Comparison of ENCODE assay signal across 8 cellular contexts in genomic region chr2:197517150-197517549, GRCh38. TPM values are rescaled to one million over a fixed set of nuclear protein-coding genes. Genes with fewer than 3 reads are reported as not detected.
DNase-seq lines count a peak whose midpoint lies in the region; ATAC-seq and TF ChIP-seq lines count a peak whose summit lies in the region.
"Had no signal": no experiment of that assay in that cellular context is flagged by ENCODE, and none has a peak within 500 bp of the region (broad histone marks: within the 10 kb centered on the region; RNA-seq: fewer than 3 reads in every experiment).

No MANE protein-coding gene starts in this region.

- no peak for TF ChIP-seq CTCF in H9 (conservative IDR thresholded peaks at IDR 0.05)
- TF ChIP-seq CTCF in foreskin fibroblast (IDR thresholded peaks at IDR 0.05; ENCODE audit: low read depth, low read length) = no peak
- no peak for TF ChIP-seq CTCF in smooth muscle cell (IDR thresholded peaks at IDR 0.05; ENCODE audit: borderline replicate concordance, insufficient read depth, poor library complexity, severe bottlenecking)

- H3K23ac ChIP-seq in H9 (ENCODE audit: insufficient read length, low read depth, low read length) = no peak overlapping the region

- no peaks in the 10 kb centered on the region for H3K79me1 ChIP-seq in H9 (ENCODE audit: insufficient read depth, low read depth, low read length, poor library complexity, severe bottlenecking)

- no peaks in the 10 kb centered on the region for H3K36me3 ChIP-seq in smooth muscle cell (ENCODE audit: low read depth)

- H3K4me2 ChIP-seq in H9 (ENCODE audit: insufficient read depth, insufficient read length, low read length) (peak overlapping the region; percentile 63), smooth muscle cell (peak overlapping the region; percentile 90)

- no peak overlapping the region for H2BK15ac ChIP-seq in H9 (ENCODE audit: low read depth, low read length)

- H3K27ac ChIP-seq in H9 (ENCODE audit: insufficient read length, low read depth, low read length) (no peak overlapping the region), smooth muscle cell (ENCODE audit: low read depth) (peak overlapping the region; percentile 58)

- H3K27ac Mint-ChIP-seq in H9 = no peak overlapping the region
- H3K27ac Mint-ChIP-seq in T-helper 17 cell = peak overlapping the region; percentile 99

- no peak overlapping the region for H2AK5ac ChIP-seq in H9 (ENCODE audit: insufficient read length, low read length)

- peaks cover 7% of the 10 kb centered on the region for H3K23me2 ChIP-seq in H9 (ENCODE audit: insufficient read length, low read depth, low read length, poor library complexity, severe bottlenecking)

- H3T11ph ChIP-seq in H9 (ENCODE audit: low read length) = no peak overlapping the region

- H3K27me3 ChIP-seq in H9 (ENCODE audit: insufficient read depth, low read length) (no peaks in the 10 kb centered on the region), smooth muscle cell (ENCODE audit: low read depth) (no peaks in the 10 kb centered on the region)

- H3K27me3 Mint-ChIP-seq in H9 (ENCODE audit: low read depth) (no peaks in the 10 kb centered on the region; the same call in 1 of the 2 replicates), T-helper 17 cell (no peaks in the 10 kb centered on the region)

- H3K9ac ChIP-seq in H9 (ENCODE audit: extremely low read depth, insufficient read length, low read length) = no peak overlapping the region
- H3K9ac ChIP-seq in smooth muscle cell (ENCODE audit: low read depth) = peak overlapping the region; percentile 92

- H3K4me3 Mint-ChIP-seq in H9 = peak overlapping the region; percentile 85 to 92
- H3K4me3 Mint-ChIP-seq in T-helper 17 cell = peak overlapping the region; percentile 95

- H4K5ac ChIP-seq in H9 (ENCODE audit: insufficient read length, low read depth, low read length) = no peak overlapping the region

- WGBS in H9 (ENCODE audit: extremely low coverage, insufficient read length, low lambda C conversion rate) = no CpG with 5 or more reads among the region's 2 CpGs
- WGBS in smooth muscle cell (ENCODE audit: low lambda C conversion rate) = 71% methylated on average over 2 of the region's 2 CpGs

- H2AFZ ChIP-seq in H9 (ENCODE audit: low read length) (no peak overlapping the region), smooth muscle cell (ENCODE audit: low read depth) (no peak overlapping the region)

- H2BK120ac ChIP-seq in H9 (ENCODE audit: low read depth, low read length, poor library complexity, severe bottlenecking) = no peak overlapping the region

- DNase-seq in H9 (no peak), T-helper 17 cell (no peak), foreskin fibroblast (no peak), smooth muscle cell (lab: John Stamatoyannopoulos, UW; ENCODE audit: unreplicated experiment) (no peak), head of caudate nucleus (no peak)
- DNase-seq: SHP77 treated with DMSO at 0.1 percent for 48 hours had no signal

- no peak overlapping the region for H2BK20ac ChIP-seq in H9 (ENCODE audit: low read depth, low read length, poor library complexity, severe bottlenecking)

- H2BK5ac ChIP-seq in H9 (ENCODE audit: insufficient read length, low read length) = no peak overlapping the region

- H3K9me3 Mint-ChIP-seq in H9 = peaks cover 5 to 10% of the 10 kb centered on the region in 2 experiments

- no peak overlapping the region for H3K14ac ChIP-seq in H9 (ENCODE audit: insufficient read depth, low read length)

- 0 out of 2 replicates have a peak, but pooled peaks cover 3% of the 10 kb centered on the region for H3K4me1 ChIP-seq in H9 (ENCODE audit: insufficient read depth, low read length)
- peaks cover 18% of the 10 kb centered on the region for H3K4me1 ChIP-seq in smooth muscle cell (ENCODE audit: low read depth)

- no peak overlapping the region for H3K18ac ChIP-seq in H9 (ENCODE audit: insufficient read length, low read depth, low read length)

- no peaks in the 10 kb centered on the region for H3K9me3 ChIP-seq in H9 (ENCODE audit: control insufficient read depth, low read depth, low read length)
- H3K9me3 ChIP-seq in T-helper 17 cell (ENCODE audit: control insufficient read depth, low read length, poor library complexity, severe bottlenecking) = no peaks in the 10 kb centered on the region
- H3K9me3 ChIP-seq in smooth muscle cell (replicated peaks; ENCODE audit: low read depth) = no peaks in the 10 kb centered on the region

- H3K4me3 ChIP-seq in foreskin fibroblast (ENCODE audit: low read depth in 1 of 2, low read length in 2 of 2) = peak overlapping the region; percentile 83 to 96
- peak overlapping the region; percentile 97 for H3K4me3 ChIP-seq in smooth muscle cell

- H3F3A ChIP-seq in smooth muscle cell (ENCODE audit: low read depth) = peaks cover 7% of the 10 kb centered on the region

- intact Hi-C loops in head of caudate nucleus (cut with DNase I) = loop anchor here (2.0 to 10.0 kb wide), 2 partner anchors 18 to 108 kb away; partner anchors contain the start of gene HSPD1

- no peak for ATAC-seq in T-helper 17 cell
- ATAC-seq in HG03196 (IDR thresholded peaks at IDR 0.05; ENCODE audit: unreplicated experiment) = no peak
- ATAC-seq in GM18907 (IDR thresholded peaks at IDR 0.05; ENCODE audit: unreplicated experiment) = no peak

- peaks cover 12 to 23% (median 18%) of the 10 kb centered on the region in 3 experiments for H3K36me3 Mint-ChIP-seq in H9 (ENCODE audit: insufficient read depth in 1 of 3, low read depth in 3 of 3)
- no peaks in the 10 kb centered on the region for H3K36me3 Mint-ChIP-seq in T-helper 17 cell (ENCODE audit: low read depth)

- no peak overlapping the region for H4K91ac ChIP-seq in H9 (ENCODE audit: insufficient read length, low read depth, low read length)

- H3K56ac ChIP-seq in H9 (ENCODE audit: insufficient read length, low read depth, low read length) = no peak overlapping the region

- H4K20me1 ChIP-seq in H9 (ENCODE audit: control insufficient read depth, insufficient read depth, insufficient read length) (no peaks in the 10 kb centered on the region), smooth muscle cell (ENCODE audit: low read depth) (peaks cover 53% of the 10 kb centered on the region)

- peaks cover 25 to 39% of the 10 kb centered on the region in 2 experiments for H3K4me1 Mint-ChIP-seq in H9
- peaks cover 26% of the 10 kb centered on the region for H3K4me1 Mint-ChIP-seq in T-helper 17 cell

- H3K4ac ChIP-seq in H9 (ENCODE audit: low read depth, low read length) = no peak overlapping the region

- H4K8ac ChIP-seq in H9 (replicated peaks; ENCODE audit: insufficient read length, low read depth, low read length) = no peak overlapping the region

- H2BK12ac ChIP-seq in H9 (ENCODE audit: insufficient read length, low read depth, low read length) = no peak overlapping the region

- H3K79me2 ChIP-seq in H9 (ENCODE audit: insufficient read depth, low read length) (peaks cover 20% of the 10 kb centered on the region; the same call in 1 of the 2 replicates), smooth muscle cell (ENCODE audit: low read depth) (peaks cover 63% of the 10 kb centered on the region)

RNA-seq across cellular contexts. Expression of gene MOB4, which starts 1.3 kb away (rescaled TPM):
- 54.0 and 57.6 TPM in 2 replicates for total RNA-seq in H9 (2021)
- 10 to 100 TPM; 16.3 to 28.9 TPM for total RNA-seq in T-helper 17 cell
- 73.1 and 84.7 TPM in 2 replicates for total RNA-seq in smooth muscle cell
- 62.9 and 69.3 TPM in 2 replicates for polyA plus RNA-seq in smooth muscle cell

RNA-seq across cellular contexts. Expression of gene HSPE1, which starts 17.0 kb away (rescaled TPM):
- total RNA-seq in H9 (2021) = 347 and 370 TPM in 2 replicates
- total RNA-seq in T-helper 17 cell = 10 to 100 TPM; 61.3 to 74.6 TPM
- 116 and 132 TPM in 2 replicates for total RNA-seq in smooth muscle cell
- polyA plus RNA-seq in smooth muscle cell = 158 and 174 TPM in 2 replicates

RNA-seq across cellular contexts. Expression of gene HSPD1, which starts 17.5 kb away (rescaled TPM):
- 844 and 846 TPM in 2 replicates for total RNA-seq in H9 (2021)
- total RNA-seq in T-helper 17 cell = 100 to 1,000 TPM; 161 to 182 TPM
- total RNA-seq in smooth muscle cell = 139 and 145 TPM in 2 replicates
- polyA plus RNA-seq in smooth muscle cell = 142 and 152 TPM in 2 replicates
